In the genomic region with DNA sequence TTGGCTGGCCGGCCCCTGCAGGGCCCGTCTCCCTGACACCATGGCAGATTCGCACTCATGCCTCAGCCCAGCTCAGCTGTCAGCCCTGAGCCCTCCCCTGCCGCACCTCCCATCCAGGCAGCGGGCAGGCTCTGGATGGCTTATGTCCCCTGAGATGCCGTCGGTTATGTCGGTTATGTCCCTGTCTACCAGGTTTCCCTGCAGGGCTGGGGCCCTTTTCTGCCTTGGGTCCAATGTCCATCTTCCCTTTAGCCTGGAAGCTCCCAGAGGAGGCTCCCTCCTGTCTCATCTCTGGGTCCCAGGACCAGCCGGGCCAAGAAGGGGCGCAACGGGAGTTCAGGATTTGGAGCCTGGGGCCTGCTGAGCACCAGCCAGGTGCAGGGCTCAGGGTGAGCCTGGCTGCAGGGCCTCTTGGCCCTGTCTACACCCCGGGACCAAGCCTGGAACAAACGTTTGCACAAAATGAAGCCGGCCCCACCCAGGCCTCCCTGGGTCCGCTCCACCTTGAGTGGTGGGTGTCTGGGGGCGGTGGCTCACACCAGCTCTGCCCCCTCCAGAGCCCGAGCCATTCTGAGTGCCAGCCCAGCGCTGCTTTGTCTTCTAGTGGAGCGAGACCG, we compare ENCODE assay signal across 13 cellular contexts. TPM values are rescaled to one million over a fixed set of nuclear protein-coding genes. Genes with fewer than 3 reads are reported as not detected.
DNase-seq lines count a peak whose midpoint lies in the region; ATAC-seq, FAIRE-seq and TF ChIP-seq lines count a peak whose summit lies in the region.
"Not testable (repeated sequence)": the region's sequence is repeated elsewhere in the genome, so short reads cannot be mapped to it uniquely, and the experiment has no call there.
"Had no signal": no experiment of that assay in that cellular context is flagged by ENCODE, and none has a peak within 500 bp of the region (broad histone marks: within the 10 kb centered on the region; RNA-seq: fewer than 3 reads in every experiment).

No MANE protein-coding gene starts in this region.

- H3K4me2 ChIP-seq in BLaER1 (peak overlapping the region; percentile 84), MM.1S (ENCODE audit: low read depth, low read length) (peak overlapping the region; percentile 12; the same call in 1 of the 2 replicates), HepG2 (ENCODE audit: low read depth, low read length) (peak overlapping the region; percentile 43)
- not testable (repeated sequence) for H3K4me2 ChIP-seq in osteoblast (ENCODE audit: insufficient read depth, low read length)

- peak; percentile 42 for ATAC-seq in HepG2
- ATAC-seq in aorta (ENCODE audit: low FRiP score): not testable (repeated sequence)

- H3K27ac ChIP-seq in BLaER1: 0 out of 2 replicates have a peak overlapping the region, but pooled peaks have one; percentile 22
- peak overlapping the region; percentile 76; the same call in 1 of the 2 replicates for H3K27ac ChIP-seq in MM.1S (ENCODE audit: low read length)
- H3K27ac ChIP-seq in HepG2 (ENCODE audit: extremely low read length, insufficient read depth, low read length); osteoblast (ENCODE audit: low read depth, low read length); aorta (ENCODE audit: low read depth in 1 of 2, low read length in 2 of 2): not testable (repeated sequence)
- peak overlapping the region in 1 of 8 donors; percentile 19 for H3K27ac ChIP-seq in spleen

- H3K4me1 ChIP-seq in BLaER1 (peaks cover 49% of the 10 kb centered on the region), MM.1S (ENCODE audit: low read length) (peaks cover 47% of the 10 kb centered on the region), HepG2 (ENCODE audit: insufficient read depth, low read length) (peaks cover 48% of the 10 kb centered on the region), osteoblast (ENCODE audit: insufficient read depth, low read length) (peaks cover 13% of the 10 kb centered on the region), spleen (peaks cover 5 to 41% (median 19%) of the 10 kb centered on the region in 6 donors)
- H3K4me1 ChIP-seq in aorta (ENCODE audit: control insufficient read depth in 1 of 2, insufficient read depth in 2 of 2, low read length in 2 of 2): not testable (repeated sequence)

- POLR2A ChIA-PET in HepG2 (lab: Yijun Ruan, JAX): not testable (repeated sequence)

- H3K4me3 ChIP-seq in BLaER1; MM.1S (ENCODE audit: low read length); osteoblast (ENCODE audit: insufficient read depth, low read length); spleen; aorta (ENCODE audit: low read length in 2 of 2): not testable (repeated sequence)
- H3K4me3 ChIP-seq in HepG2 (replicated peaks in 1 of 3; ENCODE audit: insufficient read depth in 1 of 3, low read depth in 2 of 3, low read length in 3 of 3): peak overlapping the region in 1 of 3 experiments; percentile 10; a peak in 1 of 6 replicates

- H2AFZ ChIP-seq in MM.1S (ENCODE audit: low read length); HepG2 (ENCODE audit: low read length); osteoblast (ENCODE audit: low read length): not testable (repeated sequence)

- not testable (repeated sequence) for TF ChIP-seq POLR2A in HepG2 (IDR thresholded peaks at IDR 0.05; ENCODE audit: insufficient read depth in 1 of 2, low read depth in 2 of 2, low read length in 2 of 2); spleen (IDR thresholded peaks at IDR 0.05)

- H3K27me3 ChIP-seq in BLaER1: peaks cover 16% of the 10 kb centered on the region
- H3K27me3 ChIP-seq in MM.1S (replicated peaks; ENCODE audit: insufficient read depth, low read length); HepG2 (ENCODE audit: control insufficient read depth in 1 of 2, insufficient read depth in 2 of 2, low read length in 2 of 2); osteoblast (ENCODE audit: insufficient read depth, low read length); aorta (ENCODE audit: control insufficient read depth in 1 of 2, insufficient read depth in 2 of 2, low read length in 1 of 2): not testable (repeated sequence)
- H3K27me3 ChIP-seq in spleen (replicated peaks in 1 of 7): peaks cover 0 to 12% (median 0%) of the 10 kb centered on the region in 7 donors

- not testable (repeated sequence) for H3K9ac ChIP-seq in BLaER1; MM.1S (ENCODE audit: low read length); HepG2 (ENCODE audit: insufficient read depth, low read depth, low read length)

- not testable (repeated sequence) for H3K9me3 ChIP-seq in BLaER1; MM.1S (replicated peaks; ENCODE audit: insufficient read depth, low read length); HepG2 (ENCODE audit: low read length); osteoblast (ENCODE audit: low read depth, low read length); spleen; aorta (ENCODE audit: control insufficient read depth, low read length)

- TF ChIP-seq CTCF in MM.1S (IDR thresholded peaks at IDR 0.05; ENCODE audit: low read length); HepG2 (CRISPR knock-in tag; IDR thresholded peaks at IDR 0.05); osteoblast (IDR thresholded peaks at IDR 0.05; ENCODE audit: extremely low read depth, low read depth, low read length); spleen (IDR thresholded peaks at IDR 0.05 in 8 of 11, conservative IDR thresholded peaks at IDR 0.05 in 3 of 11): not testable (repeated sequence)

- CTCF ChIA-PET in HepG2 (lab: Yijun Ruan, JAX; ENCODE audit: low intra/inter-chr PET ratio, low total read pairs): not testable (repeated sequence)

- H3K36me3 ChIP-seq in BLaER1; MM.1S (replicated peaks; ENCODE audit: insufficient read depth, low read length); HepG2 (replicated peaks in 1 of 2; ENCODE audit: control insufficient read depth in 1 of 2, insufficient read depth in 2 of 2, low read length in 2 of 2); osteoblast (ENCODE audit: insufficient read depth, low read length); spleen; aorta (ENCODE audit: control insufficient read depth in 1 of 2, insufficient read depth in 2 of 2, low read length in 1 of 2): not testable (repeated sequence)

- not testable (repeated sequence) for TF ChIP-seq RAD21 in HepG2 (CRISPR knock-in tag; IDR thresholded peaks at IDR 0.05)

- in situ Hi-C loops in HepG2 (cut with HindIII; ENCODE audit: extremely low pct_ligation_motif_present, low pct_unique_long_range_greater_than_20kb): not testable (repeated sequence)

- peaks cover 33% of the 10 kb centered on the region for H3F3A ChIP-seq in MM.1S (ENCODE audit: insufficient read depth, low read length)

- H3K79me2 ChIP-seq in MM.1S (ENCODE audit: low read length): peaks cover 27% of the 10 kb centered on the region
- H3K79me2 ChIP-seq in HepG2 (ENCODE audit: insufficient read depth, low read length); osteoblast (ENCODE audit: insufficient read depth, low read length): not testable (repeated sequence)

- intact Hi-C loops in HepG2 (cut with micrococcal nuclease; ENCODE audit: unreplicated experiment); spleen (cut with DNase I; ENCODE audit: low total_unique reads); aorta (cut with DNase I): not testable (repeated sequence)

- DNase-seq in D341Med (ENCODE audit: low spot score) (peak; percentile 14), HuH-7 (ENCODE audit: low spot score) (peak; percentile 57), HepG2 (ENCODE audit: low spot score) (peak; percentile 19), osteoblast (ENCODE audit: insufficient read length, low spot score, missing footprints) (peak; percentile 59), spleen (peak; percentile 47), aorta (peak; percentile 12 to 41)
- not testable (repeated sequence) for DNase-seq in MM.1S

- 10% methylated on average over 9 of the region's 20 CpGs for WGBS in HepG2 (ENCODE audit: low lambda C conversion rate)
- 93 to 100% (median 95%) methylated on average over 7 to 16 of the region's 20 CpGs for WGBS in spleen, 5 donors
- 94 to 96% methylated on average over 14 to 17 of the region's 20 CpGs for WGBS in aorta, 2 donors

- H4K20me1 ChIP-seq in BLaER1; MM.1S (ENCODE audit: insufficient read depth, low read length); HepG2 (ENCODE audit: insufficient read depth, low read length); osteoblast (ENCODE audit: insufficient read depth, low read length): not testable (repeated sequence)

- BruUV-seq in HepG2 (replicated peaks; lab: Mats Ljungman, UMichigan): not testable (repeated sequence)

- TF ChIP-seq EP300 in HepG2 (IDR thresholded peaks at IDR 0.05; ENCODE audit: low read depth in 2 of 2, low read length in 2 of 2); HepG2 (CRISPR knock-in tag; IDR thresholded peaks at IDR 0.05; ENCODE audit: borderline replicate concordance): not testable (repeated sequence)

- peak; percentile 47 for FAIRE-seq in HepG2 (lab: Jason Lieb, UNC)

- H3K9me2 ChIP-seq in MM.1S (replicated peaks; ENCODE audit: insufficient read depth, low read length): not testable (repeated sequence)

RNA-seq across cellular contexts. Expression of gene BMP8A, which starts 19.2 kb away (rescaled TPM):
- not detected in 2 replicates for total RNA-seq in HepG2 (2016; rRNA removed; fragmentation: Illumina TruSeq; extraction: Trizol)
- not detected in 2 replicates for total RNA-seq in HepG2 (2016; cell fraction: cytosol; rRNA removed; fragmentation: Illumina TruSeq; extraction: Trizol; ENCODE audit: low read depth)
- total RNA-seq in HepG2 (2016; cell fraction: insoluble cytoplasmic fraction; rRNA removed; fragmentation: Illumina TruSeq; extraction: Trizol): not detected in 2 replicates
- total RNA-seq in HepG2 (2016; cell fraction: membrane; rRNA removed; fragmentation: Illumina TruSeq; extraction: Trizol): not detected in 2 replicates
- total RNA-seq in HepG2 (2016; cell fraction: nucleus; rRNA removed; fragmentation: Illumina TruSeq; extraction: Trizol): not detected in 2 replicates
- 0.05 TPM in 1 of 2 replicates, not detected in the other for polyA plus RNA-seq in HepG2 (2011; rRNA removed)
- not detected in 2 replicates for polyA plus RNA-seq in HepG2 (2011; cell fraction: cytosol; rRNA removed)
- 0.13 TPM in 1 of 2 replicates, not detected in the other for polyA plus RNA-seq in HepG2 (2011; cell fraction: nucleus; rRNA removed)
- 0.08 TPM in 1 of 2 replicates, not detected in the other for polyA plus RNA-seq in HepG2 (2012)
- 0.07 TPM in 1 of 2 replicates, not detected in the other for polyA plus RNA-seq in HepG2 (2016; cell fraction: cytosol; fragmentation: Illumina TruSeq; extraction: Trizol; ENCODE audit: low read depth)
- not detected in 2 replicates for polyA plus RNA-seq in HepG2 (2016; cell fraction: insoluble cytoplasmic fraction; fragmentation: Illumina TruSeq; extraction: Trizol; ENCODE audit: low read depth)
- not detected in 2 replicates for polyA plus RNA-seq in HepG2 (2016; cell fraction: membrane; fragmentation: Illumina TruSeq; extraction: Trizol; ENCODE audit: low read depth)
- not detected in 2 replicates for polyA plus RNA-seq in HepG2 (2016; cell fraction: nucleus; fragmentation: Illumina TruSeq; extraction: Trizol; ENCODE audit: insufficient read depth, low read depth)
- 0.09 TPM in 1 of 2 replicates, not detected in the other for polyA minus RNA-seq in HepG2 (2011; rRNA and poly(A)+ RNA removed; ENCODE audit: low replicate concordance)
- polyA minus RNA-seq in HepG2 (2011; cell fraction: cytosol; rRNA and poly(A)+ RNA removed): not detected in 2 replicates
- polyA minus RNA-seq in HepG2 (2011; cell fraction: nucleus; rRNA and poly(A)+ RNA removed): not detected in 2 replicates
- total RNA-seq in osteoblast: 0.72 and 2.4 TPM in 2 replicates
- total RNA-seq in spleen: 1 to 10 TPM in 6 of 7 donors, under 1 TPM in 1; 0.79 to 2.8 (median 2.2) TPM
- under 1 TPM in 2 of 3 donors, not detected in 1; 0.06 to 0.08 TPM for polyA plus RNA-seq in spleen
- not detected for total RNA-seq in aorta
- polyA plus RNA-seq in aorta: not detected
- total RNA-seq: GM12878, H4, HFFc6 had no signal
- polyA plus RNA-seq: AG04450; CD4-positive, CD25-positive, alpha-beta regulatory T cell; GM12878 had no signal
